9 cellular contexts compared by ENCODE assay signal in genomic region chr7:120989571-120990220, GRCh38. TPM values are rescaled to one million over a fixed set of nuclear protein-coding genes. Genes with fewer than 3 reads are reported as not detected.
A peak's percentile ranks its signal among the peaks of the same experiment; 100 is the strongest.
DNase-seq lines count a peak whose midpoint lies in the region; ATAC-seq and TF ChIP-seq lines count a peak whose summit lies in the region.
"Had no signal": no experiment of that assay in that cellular context is flagged by ENCODE, and none has a peak within 500 bp of the region (broad histone marks: within the 10 kb centered on the region; RNA-seq: fewer than 3 reads in every experiment).

No MANE protein-coding gene starts in this region.

- peak; percentile 38 for DNase-seq in IMR-90
- peak; percentile 48 for DNase-seq in dedifferentiated amniotic fluid mesenchymal stem cell (ENCODE audit: extremely low spot score)
- peak; percentile 53 for DNase-seq in mesenchymal stem cell
- DNase-seq in suprapubic skin (ENCODE audit: low spot score in 2 of 2) = peak in 1 of 2 donors; percentile 72
- no peak for DNase-seq in T-helper 17 cell
- DNase-seq in HEK293T (ENCODE audit: extremely low spot score) = no peak
- DNase-seq in occipital lobe (lab: John Stamatoyannopoulos, UW) = no peak
- DNase-seq: effector memory CD8-positive, alpha-beta T cell had no signal

- no peaks in the 10 kb centered on the region; the same call in 1 of the 2 replicates for H4K20me1 ChIP-seq in IMR-90 (ENCODE audit: insufficient read depth, low read length)

- H2AK5ac ChIP-seq in IMR-90 (ENCODE audit: low read depth, low read length) = peak overlapping the region; percentile 68
- peak overlapping the region; percentile 33 for H2AK5ac ChIP-seq in mesenchymal stem cell (ENCODE audit: low read length, severe bottlenecking)

- BruUV-seq in IMR-90 (replicated peaks; lab: Mats Ljungman, UMichigan) = no TSS peak

- WGBS in IMR-90 (ENCODE audit: extremely low coverage in 2 of 2, insufficient read length in 1 of 2), 2 experiments = 0% methylated on average over 5 of the region's 12 CpGs; no CpG with 5 or more reads in 1 of the 2 experiments
- 53% methylated on average over 11 of the region's 12 CpGs for whole genome bisulfite sequencing in mesenchymal stem cell
- WGBS in suprapubic skin = 45% methylated on average over 12 of the region's 12 CpGs

- H2BK12ac ChIP-seq in mesenchymal stem cell (ENCODE audit: low read length in 2 of 2) = peak overlapping the region; percentile 93 to 97

- H3K9me1 ChIP-seq in IMR-90 (ENCODE audit: insufficient read depth, low read length) = peaks cover 6% of the 10 kb centered on the region; the same call in 1 of the 2 replicates

- no peaks in the 10 kb centered on the region for H3K27me3 ChIP-seq in IMR-90 (ENCODE audit: control insufficient read depth, insufficient read depth, low read length)
- no peaks in the 10 kb centered on the region for H3K27me3 ChIP-seq in mesenchymal stem cell (ENCODE audit: control insufficient read depth in 1 of 2, insufficient read depth in 1 of 2, low read length in 2 of 2)
- H3K27me3 ChIP-seq in suprapubic skin = peaks cover 11% of the 10 kb centered on the region

- peak overlapping the region; percentile 80 for H3K4me2 ChIP-seq in IMR-90 (ENCODE audit: low read depth, low read length)
- H3K4me2 ChIP-seq in mesenchymal stem cell (ENCODE audit: low read length, poor library complexity, severe bottlenecking) = peak overlapping the region; percentile 65

- ATAC-seq in IMR-90 (ENCODE audit: low read depth) = no peak
- no peak for ATAC-seq in T-helper 17 cell
- no peak for ATAC-seq in GM18867 (IDR thresholded peaks at IDR 0.05; ENCODE audit: unreplicated experiment)
- ATAC-seq: effector memory CD8-positive, alpha-beta T cell had no signal

- dilution Hi-C loops in IMR-90 (cut with HindIII; ENCODE audit: low sequenced_read_pairs, unreplicated experiment) = loop anchor here (25.0 kb wide), 1 partner anchor 98 kb away; no protein-coding TSS in a partner anchor

- H3K4me3 ChIP-seq in IMR-90 (ENCODE audit: insufficient read depth, low read depth, low read length) (peak overlapping the region; percentile 86), mesenchymal stem cell (ENCODE audit: insufficient read depth in 1 of 2, low read depth in 1 of 2, low read length in 2 of 2) (peak overlapping the region; percentile 40 to 85), suprapubic skin (peak overlapping the region; percentile 50)

- CTCF ChIA-PET in IMR-90 (lab: Yijun Ruan, JAX) (interaction anchor here (0.9 to 4.9 kb wide), 5 partner anchors 9 to 118 kb away, joined by 3 to 46 read pairs (median 3); no protein-coding TSS in a partner anchor), HEK293T (lab: Yijun Ruan, JAX) (interaction anchor here (1.0 to 1.6 kb wide), 6 partner anchors 9 to 198 kb away, joined by 3 to 6 read pairs (median 4); no protein-coding TSS in a partner anchor)

- H3K36me3 Mint-ChIP-seq in T-helper 17 cell (ENCODE audit: low read depth) = no peaks in the 10 kb centered on the region

- H4K8ac ChIP-seq in IMR-90 (ENCODE audit: low read depth in 2 of 2, low read length in 2 of 2) = peak overlapping the region; percentile 89 to 96
- H4K8ac ChIP-seq in mesenchymal stem cell (ENCODE audit: low read length) = peak overlapping the region; percentile 89

- no peak overlapping the region for H3K27ac Mint-ChIP-seq in T-helper 17 cell
- H3K27ac Mint-ChIP-seq: effector memory CD8-positive, alpha-beta T cell had no signal

- H3K9ac ChIP-seq in IMR-90 (ENCODE audit: low read depth, low read length) (peak overlapping the region; percentile 87), mesenchymal stem cell (ENCODE audit: low read length) (peak overlapping the region; percentile 94)

- peaks cover 71% of the 10 kb centered on the region for H3K27me3 Mint-ChIP-seq in T-helper 17 cell

- peak overlapping the region; percentile 84; the same call in 2 of the 3 replicates for H2BK15ac ChIP-seq in IMR-90 (ENCODE audit: low read depth, low read length)
- H2BK15ac ChIP-seq in mesenchymal stem cell (ENCODE audit: low read depth, poor library complexity, severe bottlenecking) = peak overlapping the region; percentile 44

- H2AFZ ChIP-seq in IMR-90 (replicated peaks; ENCODE audit: low read length, poor library complexity) (peak overlapping the region; percentile 71), mesenchymal stem cell (ENCODE audit: low read depth, low read length) (no peak overlapping the region)

- peak overlapping the region; percentile 97 for H3K14ac ChIP-seq in IMR-90 (replicated peaks; ENCODE audit: low read depth, low read length)
- peak overlapping the region in 1 of 2 experiments; percentile 100 for H3K14ac ChIP-seq in mesenchymal stem cell (ENCODE audit: low read length in 2 of 2)

- peak overlapping the region; percentile 85 for H2AK9ac ChIP-seq in IMR-90 (replicated peaks; ENCODE audit: low read depth, low read length, poor library complexity)

- peak overlapping the region; percentile 98 for H2BK5ac ChIP-seq in IMR-90 (ENCODE audit: low read depth, low read length, poor library complexity, severe bottlenecking)
- H2BK5ac ChIP-seq in mesenchymal stem cell (ENCODE audit: low read depth, low read length, poor library complexity, severe bottlenecking) = no peak overlapping the region

- no peak for TF ChIP-seq EP300 in suprapubic skin (IDR thresholded peaks at IDR 0.05)

- H3K4me1 Mint-ChIP-seq in T-helper 17 cell = peaks cover 11% of the 10 kb centered on the region

- peak overlapping the region; percentile 94 for H2BK120ac ChIP-seq in IMR-90 (ENCODE audit: low read depth, low read length)
- peak overlapping the region; percentile 44 for H2BK120ac ChIP-seq in mesenchymal stem cell (ENCODE audit: low read depth, low read length)

- peak overlapping the region; percentile 94 for H3K4ac ChIP-seq in IMR-90 (ENCODE audit: low read depth, low read length)
- H3K4ac ChIP-seq in mesenchymal stem cell (ENCODE audit: low read depth in 1 of 2, low read length in 2 of 2) = peak overlapping the region in 1 of 2 experiments; percentile 100

- TF ChIP-seq CTCF in IMR-90 (conservative IDR thresholded peaks at IDR 0.05; ENCODE audit: low read depth, low read length) = no peak
- no peak for TF ChIP-seq CTCF in suprapubic skin (IDR thresholded peaks at IDR 0.05)

- H3K9me3 ChIP-seq in IMR-90 (ENCODE audit: control insufficient read depth, insufficient read depth, low read length) = no peaks in the 10 kb centered on the region
- H3K9me3 ChIP-seq in mesenchymal stem cell (ENCODE audit: control insufficient read depth, low read length) = no peaks in the 10 kb centered on the region
- H3K9me3 ChIP-seq in suprapubic skin = no peaks in the 10 kb centered on the region
- no peaks in the 10 kb centered on the region for H3K9me3 ChIP-seq in T-helper 17 cell (ENCODE audit: control insufficient read depth, low read length, poor library complexity, severe bottlenecking)

- intact Hi-C loops in IMR-90 (cut with micrococcal nuclease) = loop anchor here (5.0 kb wide), 2 partner anchors 348 to 558 kb away; no protein-coding TSS in a partner anchor

- peak overlapping the region; percentile 95 for H4K91ac ChIP-seq in IMR-90 (ENCODE audit: insufficient read depth, low read depth, low read length)
- H4K91ac ChIP-seq in mesenchymal stem cell (ENCODE audit: low read length) = peak overlapping the region; percentile 94

- H3K27ac ChIP-seq in IMR-90 (ENCODE audit: insufficient read depth, low read length) = peak overlapping the region; percentile 99
- H3K27ac ChIP-seq in mesenchymal stem cell (ENCODE audit: low read length, poor library complexity, severe bottlenecking) = peak overlapping the region; percentile 2
- H3K27ac ChIP-seq in suprapubic skin = peak overlapping the region; percentile 75

- H4K5ac ChIP-seq in IMR-90 (ENCODE audit: low read depth, low read length) = peak overlapping the region; percentile 95

- in situ Hi-C loops in IMR-90 (cut with MboI; ENCODE audit: low sequenced_read_pairs) = loop anchor here (5.0 to 25.0 kb wide), 2 partner anchors 88 to 348 kb away; partner anchors contain the start of gene WNT16

- H2BK20ac ChIP-seq in IMR-90 (ENCODE audit: low read depth, low read length) = peak overlapping the region; percentile 66

- peak overlapping the region; percentile 96 for H3K23ac ChIP-seq in IMR-90 (ENCODE audit: low read depth, low read length)
- H3K23ac ChIP-seq in mesenchymal stem cell (ENCODE audit: low read length in 2 of 2) = peak overlapping the region in 1 of 2 experiments; percentile 56

- H3K18ac ChIP-seq in IMR-90 (ENCODE audit: low read depth, low read length) (peak overlapping the region; percentile 94), mesenchymal stem cell (ENCODE audit: low read depth in 1 of 2, low read length in 2 of 2) (peak overlapping the region; percentile 58 to 97)

- peak overlapping the region; percentile 97 for H3K56ac ChIP-seq in IMR-90 (ENCODE audit: extremely low read depth, insufficient read depth, low read length)

- TF ChIP-seq RAD21 in IMR-90 (IDR thresholded peaks at IDR 0.05; ENCODE audit: low read length) = no peak

- POLR2A ChIA-PET in IMR-90 (lab: Charles Lee; ENCODE audit: unreplicated experiment) = interaction anchor here (0.5 to 3.4 kb wide), 4 partner anchors 35 to 94 kb away, joined by 3 to 26 read pairs (median 4); no protein-coding TSS in a partner anchor
- POLR2A ChIA-PET in HEK293T (lab: Yijun Ruan, JAX) = no interaction called here

- peaks cover 3% of the 10 kb centered on the region for H3K4me1 ChIP-seq in IMR-90 (ENCODE audit: control insufficient read depth, insufficient read depth, low read length)
- peaks cover 5% of the 10 kb centered on the region for H3K4me1 ChIP-seq in mesenchymal stem cell (ENCODE audit: control insufficient read depth, insufficient read depth, low read depth, low read length)
- H3K4me1 ChIP-seq in suprapubic skin = peaks cover 11% of the 10 kb centered on the region

- H3K36me3 ChIP-seq in IMR-90 (ENCODE audit: control insufficient read depth, insufficient read depth, low read length) (no peaks in the 10 kb centered on the region), mesenchymal stem cell (ENCODE audit: control insufficient read depth in 1 of 2, insufficient read depth in 2 of 2, low read depth in 1 of 2, low read length in 2 of 2) (no peaks in the 10 kb centered on the region), suprapubic skin (no peaks in the 10 kb centered on the region)

- TF ChIP-seq POLR2A in IMR-90 (IDR thresholded peaks at IDR 0.05; ENCODE audit: low read depth, low read length) (0 out of 2 replicates have a peak, but pooled peaks have one; percentile 12), suprapubic skin (IDR thresholded peaks at IDR 0.05) (no peak)

- peaks cover 7 to 19% of the 10 kb centered on the region in 2 experiments; a peak in 3 of 4 replicates for H3K79me1 ChIP-seq in IMR-90 (ENCODE audit: low read depth in 1 of 2, low read length in 2 of 2)
- H3K79me1 ChIP-seq in mesenchymal stem cell (replicated peaks; ENCODE audit: low read length, poor library complexity, severe bottlenecking) = no peaks in the 10 kb centered on the region

- no peak overlapping the region for H3K4me3 Mint-ChIP-seq in T-helper 17 cell

RNA-seq across cellular contexts. Expression of gene CPED1, which starts 1.2 kb away (rescaled TPM):
- 96.8 and 102 TPM in 2 replicates for total RNA-seq in IMR-90 (2012; rRNA removed)
- 28.7 and 31.2 TPM in 2 replicates for polyA plus RNA-seq in IMR-90 (2012; rRNA removed)
- 11.9 and 18.5 TPM in 2 replicates for polyA plus RNA-seq in IMR-90 (2012; cell fraction: cytosol; rRNA removed)
- polyA plus RNA-seq in IMR-90 (2012; cell fraction: nucleus; rRNA removed; ENCODE audit: low replicate concordance) = 9.1 and 28.6 TPM in 2 replicates
- polyA plus RNA-seq in mesenchymal stem cell (2013, experiment 1 of 2) = 39.3 TPM
- polyA plus RNA-seq in mesenchymal stem cell (2013, experiment 2 of 2) = 41.4 TPM
- total RNA-seq in suprapubic skin = 1 to 10 TPM; 1.3 to 5.6 (median 3.6) TPM
- total RNA-seq in T-helper 17 cell = under 1 TPM; 0.40 to 0.99 TPM
- total RNA-seq in occipital lobe = 3.9 TPM

RNA-seq across cellular contexts. Expression of gene ING3, which starts 39.1 kb away (rescaled TPM):
- total RNA-seq in IMR-90 (2012; rRNA removed) (11.3 and 14.4 TPM in 2 replicates), suprapubic skin (10 to 100 TPM; 12.6 to 17.8 (median 16.2) TPM), T-helper 17 cell (10 to 100 TPM; 32.8 to 41.2 TPM), occipital lobe (32.4 TPM)
- 6.8 and 7.2 TPM in 2 replicates for polyA plus RNA-seq in IMR-90 (2012; rRNA removed)
- polyA plus RNA-seq in IMR-90 (2012; cell fraction: cytosol; rRNA removed) = 0.82 and 1.1 TPM in 2 replicates
- 1.3 and 13.2 TPM in 2 replicates for polyA plus RNA-seq in IMR-90 (2012; cell fraction: nucleus; rRNA removed; ENCODE audit: low replicate concordance)
- 11.6 TPM for polyA plus RNA-seq in mesenchymal stem cell (2013, experiment 1 of 2)
- 12.4 TPM for polyA plus RNA-seq in mesenchymal stem cell (2013, experiment 2 of 2)

Comparison
In these comparisons a context has a peak if more than half of its experiments do, and no peak if none do; other contexts are left out.
1. DNase-seq: peak in IMR-90 (single experiment), dedifferentiated amniotic fluid mesenchymal stem cell (single experiment) and mesenchymal stem cell (single experiment); none in T-helper 17 cell (0 of 3), HEK293T (single experiment) and occipital lobe (single experiment).
2. H3K27ac ChIP-seq: peak in every context shown above with its lines; median percentile 99 in IMR-90; 75 in suprapubic skin; 2 in mesenchymal stem cell.
3. RNA of gene CPED1, which starts 1.2 kb away (total RNA-seq): 96.8 to 102 TPM in IMR-90; 3.9 TPM in occipital lobe (single experiment), 1.3 to 5.6 TPM in suprapubic skin and 0.40 to 0.99 TPM in T-helper 17 cell; every median in the first group is over 10 times any median in the second.
4. Peak in every context shown above with its lines, with median percentiles within 50 percentile points of each other: H3K4me3 ChIP-seq.